In the genomic region with DNA sequence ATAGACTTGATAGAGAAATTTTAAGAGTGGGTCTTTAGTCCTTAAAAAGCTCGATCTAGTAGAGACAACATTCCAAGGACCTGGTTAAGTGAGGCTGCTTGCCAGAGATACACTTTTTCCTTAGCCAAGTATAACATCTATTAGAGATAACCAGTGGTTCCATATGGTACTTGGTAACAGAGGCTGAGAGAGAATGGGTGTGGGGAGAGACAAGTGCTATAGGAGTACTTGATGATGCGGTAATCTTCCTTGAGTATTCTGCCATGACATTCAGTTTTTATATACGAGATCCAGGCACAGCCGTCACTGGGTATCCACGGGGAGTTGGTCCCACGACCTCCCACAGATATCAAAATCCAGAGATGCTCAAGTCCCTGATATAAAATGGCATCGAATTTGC, we compare ENCODE assay signal across 19 cellular contexts.
A peak's percentile ranks its signal among the peaks of the same experiment; 100 is the strongest.
DNase-seq lines count a peak whose midpoint lies in the region; ATAC-seq and TF ChIP-seq lines count a peak whose summit lies in the region.
"Had no signal": no experiment of that assay in that cellular context is flagged by ENCODE, and none has a peak within 500 bp of the region (broad histone marks: within the 10 kb centered on the region; RNA-seq: fewer than 3 reads in every experiment).

No MANE protein-coding gene starts in this region.

- DNase-seq in left ventricle myocardium inferior (no peak), right atrium auricular region (ENCODE audit: low spot score) (no peak), fibroblast of villous mesenchyme (ENCODE audit: low read depth) (peak; percentile 33), natural killer cell (no peak), OCI-M2 (lab: John Stamatoyannopoulos, UW; ENCODE audit: unreplicated experiment) (no peak)
- DNase-seq in activated T-helper 2 cell treated with anti-CD3 and anti-CD28 coated beads, Interferon-gamma antibody, Interleukin-2, Interleukin-4, amounts not matched to agents 10 μg/mL and 5 μg/mL and 100 μg/mL, durations not matched to agents 14 hours and 24 hours and 36 hours (ENCODE audit: low spot score): no peak
- DNase-seq: activated CD4-positive, CD25-positive, alpha-beta regulatory T cell treated with anti-CD3 and anti-CD28 coated beads, Interleukin-2, amount 50 U/mL, for 72 hours; activated CD8-positive, alpha-beta memory T cell treated with anti-CD3 and anti-CD28 coated beads, Interleukin-2, amount 50 U/mL, for 48 hours; cerebellar nuclear complex; COR-L47; lower lobe of right lung; NCI-H146; nephron progenitor cell; stomach had no signal

- intact Hi-C loops in left ventricle myocardium inferior (cut with micrococcal nuclease): no loop called here
- intact Hi-C loops in activated T-helper 2 cell treated with anti-CD3 and anti-CD28 coated beads, Interferon-gamma antibody, Interleukin-2, Interleukin-4, amounts not matched to agents 10 μg/mL and 5 μg/mL and 100 μg/mL, durations not matched to agents 14 hours and 24 hours and 36 hours (cut with micrococcal nuclease): no loop called here
- intact Hi-C loops in natural killer cell (cut with micrococcal nuclease): no loop called here

- H3K9me3 ChIP-seq in left ventricle myocardium inferior (replicated peaks) (no peaks in the 10 kb centered on the region), right atrium auricular region (no peaks in the 10 kb centered on the region)
- H3K9me3 ChIP-seq: lower lobe of right lung, stomach, vagina had no signal

- H3K4me1 ChIP-seq in left ventricle myocardium inferior (peaks cover 99% of the 10 kb centered on the region), right atrium auricular region (peaks cover 0 to 52% of the 10 kb centered on the region in 2 donors)

- no peak for ATAC-seq in natural killer cell
- no peak for ATAC-seq in HG03045 (IDR thresholded peaks at IDR 0.05; ENCODE audit: unreplicated experiment)
- ATAC-seq in GM19397 (IDR thresholded peaks at IDR 0.05; ENCODE audit: unreplicated experiment): no peak
- ATAC-seq: GM23338 had no signal

- H3K27ac ChIP-seq in left ventricle myocardium inferior (replicated peaks) (peak overlapping the region; percentile 24), right atrium auricular region (no peak overlapping the region)
- H3K27ac ChIP-seq: lower lobe of right lung, stomach, vagina had no signal

- no peak for TF ChIP-seq CTCF in left ventricle myocardium inferior (IDR thresholded peaks at IDR 0.05; ENCODE audit: borderline replicate concordance)
- no peak for TF ChIP-seq CTCF in right atrium auricular region (IDR thresholded peaks at IDR 0.05)
- no peak for TF ChIP-seq CTCF in fibroblast of villous mesenchyme (IDR thresholded peaks at IDR 0.05; ENCODE audit: insufficient read depth, low read depth, low read length)
- no peak for TF ChIP-seq CTCF in natural killer cell (IDR thresholded peaks at IDR 0.05)

- H3K36me3 ChIP-seq in left ventricle myocardium inferior (no peaks in the 10 kb centered on the region), right atrium auricular region (no peaks in the 10 kb centered on the region)
- H3K36me3 ChIP-seq: lower lobe of right lung, stomach, vagina had no signal

- H3K4me3 ChIP-seq in left ventricle myocardium inferior: no peak overlapping the region
- no peak overlapping the region for H3K4me3 ChIP-seq in right atrium auricular region
- no peak overlapping the region for H3K4me3 ChIP-seq in fibroblast of villous mesenchyme (ENCODE audit: low read depth, low read length)
- H3K4me3 ChIP-seq: GM23338, lower lobe of right lung, stomach, vagina had no signal

- peak overlapping the region; percentile 3 for H3K27ac Mint-ChIP-seq in activated T-helper 2 cell treated with anti-CD3 and anti-CD28 coated beads, Interferon-gamma antibody, Interleukin-2, Interleukin-4, amounts not matched to agents 10 μg/mL and 5 μg/mL and 100 μg/mL, durations not matched to agents 14 hours and 24 hours and 36 hours
- no peak overlapping the region for H3K27ac Mint-ChIP-seq in natural killer cell
- H3K27ac Mint-ChIP-seq: activated naive CD4-positive, alpha-beta T cell treated with anti-CD3 and anti-CD28 coated beads, Interleukin-2, amount 50 U/mL, for 24 hours; GM23338; nephron progenitor cell had no signal

- H3K27me3 Mint-ChIP-seq in activated T-helper 2 cell treated with anti-CD3 and anti-CD28 coated beads, Interferon-gamma antibody, Interleukin-2, Interleukin-4, amounts not matched to agents 10 μg/mL and 5 μg/mL and 100 μg/mL, durations not matched to agents 14 hours and 24 hours and 36 hours (ENCODE audit: low read depth): peaks cover 2% of the 10 kb centered on the region
- H3K27me3 Mint-ChIP-seq in natural killer cell (ENCODE audit: low read depth in 2 of 2): peaks cover 6 to 11% of the 10 kb centered on the region in 2 donors
- H3K27me3 Mint-ChIP-seq: activated naive CD4-positive, alpha-beta T cell treated with anti-CD3 and anti-CD28 coated beads, Interleukin-2, amount 50 U/mL, for 24 hours had no signal

- H3K36me3 Mint-ChIP-seq in activated T-helper 2 cell treated with anti-CD3 and anti-CD28 coated beads, Interferon-gamma antibody, Interleukin-2, Interleukin-4, amounts not matched to agents 10 μg/mL and 5 μg/mL and 100 μg/mL, durations not matched to agents 14 hours and 24 hours and 36 hours (ENCODE audit: low read depth): peaks cover 3% of the 10 kb centered on the region
- no peaks in the 10 kb centered on the region for H3K36me3 Mint-ChIP-seq in natural killer cell

- H3K4me3 Mint-ChIP-seq in activated T-helper 2 cell treated with anti-CD3 and anti-CD28 coated beads, Interferon-gamma antibody, Interleukin-2, Interleukin-4, amounts not matched to agents 10 μg/mL and 5 μg/mL and 100 μg/mL, durations not matched to agents 14 hours and 24 hours and 36 hours (ENCODE audit: low read depth): no peak overlapping the region
- H3K4me3 Mint-ChIP-seq in natural killer cell: no peak overlapping the region
- H3K4me3 Mint-ChIP-seq: activated naive CD4-positive, alpha-beta T cell treated with anti-CD3 and anti-CD28 coated beads, Interleukin-2, amount 50 U/mL, for 24 hours; GM23338; nephron progenitor cell had no signal

- H3K27me3 ChIP-seq in left ventricle myocardium inferior (ENCODE audit: low read depth) (no peaks in the 10 kb centered on the region), right atrium auricular region (no peaks in the 10 kb centered on the region)
- H3K27me3 ChIP-seq: stomach, vagina had no signal

- no peaks in the 10 kb centered on the region for H3K9me3 Mint-ChIP-seq in activated T-helper 2 cell treated with anti-CD3 and anti-CD28 coated beads, Interferon-gamma antibody, Interleukin-2, Interleukin-4, amounts not matched to agents 10 μg/mL and 5 μg/mL and 100 μg/mL, durations not matched to agents 14 hours and 24 hours and 36 hours
- H3K9me3 Mint-ChIP-seq in natural killer cell: no peaks in the 10 kb centered on the region
- H3K9me3 Mint-ChIP-seq: activated naive CD4-positive, alpha-beta T cell treated with anti-CD3 and anti-CD28 coated beads, Interleukin-2, amount 50 U/mL, for 24 hours; nephron progenitor cell had no signal

- H3K4me1 Mint-ChIP-seq in activated T-helper 2 cell treated with anti-CD3 and anti-CD28 coated beads, Interferon-gamma antibody, Interleukin-2, Interleukin-4, amounts not matched to agents 10 μg/mL and 5 μg/mL and 100 μg/mL, durations not matched to agents 14 hours and 24 hours and 36 hours (ENCODE audit: low read depth): peaks cover 25% of the 10 kb centered on the region
- H3K4me1 Mint-ChIP-seq in natural killer cell: no peaks in the 10 kb centered on the region
